1 cellular context compared by ENCODE assay signal in the genomic region with DNA sequence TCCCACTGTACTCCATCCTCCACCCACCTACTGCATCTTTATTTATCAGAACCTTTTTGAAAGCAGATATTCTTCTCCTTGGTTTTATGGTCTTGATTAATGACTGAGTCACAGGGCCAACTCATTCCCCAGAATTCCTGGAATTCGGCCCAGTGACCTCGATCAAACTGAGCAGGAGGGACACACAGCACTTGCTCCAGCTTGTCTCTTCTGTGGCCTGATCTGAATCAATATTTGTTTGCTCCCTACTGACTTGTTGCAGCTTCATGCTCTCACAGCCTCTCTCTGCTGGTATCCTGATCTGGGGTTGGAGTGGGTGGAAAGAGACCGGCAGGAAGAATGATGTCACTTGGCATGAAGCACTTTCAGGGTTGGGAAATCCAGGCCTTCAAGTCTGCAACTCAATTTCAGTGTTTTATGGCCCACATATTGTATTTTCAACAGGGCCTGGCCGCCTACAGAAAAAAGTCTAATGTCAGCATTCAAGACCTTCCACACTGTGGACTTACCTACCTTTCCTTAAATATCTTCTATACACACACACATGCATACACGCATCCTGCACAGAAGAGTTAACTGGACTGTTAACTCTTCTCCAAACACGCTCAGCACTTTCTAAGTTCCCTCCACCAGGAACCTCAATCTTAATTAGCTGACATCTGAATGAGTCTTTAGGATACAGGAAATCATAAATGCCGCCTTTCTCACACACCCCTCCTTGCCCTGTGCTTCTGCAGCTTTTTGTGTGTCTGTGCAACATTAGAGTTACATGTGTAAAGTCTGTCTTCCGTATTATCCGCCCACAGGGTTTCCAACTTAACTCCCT.
A peak's percentile ranks its signal among the peaks of the same experiment; 100 is the strongest.
TF ChIP-seq lines count a peak whose summit lies in the region.

No MANE protein-coding gene starts in this region.

TF ChIP-seq in HepG2, 621 proteins besides CTCF, POLR2A, EP300 and RAD21 (continued from another document and continues in another):
- TF ChIP-seq, protein P1, sequence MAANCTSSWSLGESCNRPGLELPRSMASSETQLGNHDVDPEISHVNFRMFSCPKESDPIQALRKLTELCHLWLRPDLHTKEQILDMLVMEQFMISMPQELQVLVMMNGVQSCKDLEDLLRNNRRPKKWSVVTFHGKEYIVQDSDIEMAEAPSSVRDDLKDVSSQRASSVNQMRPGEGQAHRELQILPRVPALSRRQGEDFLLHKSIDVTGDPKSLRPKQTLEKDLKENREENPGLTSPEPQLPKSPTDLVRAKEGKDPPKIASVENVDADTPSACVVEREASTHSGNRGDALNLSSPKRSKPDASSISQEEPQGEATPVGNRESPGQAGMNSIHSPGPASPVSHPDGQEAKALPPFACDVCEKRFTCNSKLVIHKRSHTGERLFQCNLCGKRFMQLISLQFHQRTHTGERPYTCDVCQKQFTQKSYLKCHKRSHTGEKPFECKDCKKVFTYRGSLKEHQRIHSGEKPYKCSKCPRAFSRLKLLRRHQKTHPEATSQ (CRISPR knock-in tag; IDR thresholded peaks at IDR 0.05; ENCODE audit: borderline replicate concordance) = no peak; the same call in 1 of the 2 replicates
- TF ChIP-seq, protein P2, sequence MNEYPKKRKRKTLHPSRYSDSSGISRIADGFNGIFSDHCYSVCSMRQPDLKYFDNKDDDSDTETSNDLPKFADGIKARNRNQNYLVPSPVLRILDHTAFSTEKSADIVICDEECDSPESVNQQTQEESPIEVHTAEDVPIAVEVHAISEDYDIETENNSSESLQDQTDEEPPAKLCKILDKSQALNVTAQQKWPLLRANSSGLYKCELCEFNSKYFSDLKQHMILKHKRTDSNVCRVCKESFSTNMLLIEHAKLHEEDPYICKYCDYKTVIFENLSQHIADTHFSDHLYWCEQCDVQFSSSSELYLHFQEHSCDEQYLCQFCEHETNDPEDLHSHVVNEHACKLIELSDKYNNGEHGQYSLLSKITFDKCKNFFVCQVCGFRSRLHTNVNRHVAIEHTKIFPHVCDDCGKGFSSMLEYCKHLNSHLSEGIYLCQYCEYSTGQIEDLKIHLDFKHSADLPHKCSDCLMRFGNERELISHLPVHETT (CRISPR knock-in tag; conservative IDR thresholded peaks at IDR 0.05) = peak; percentile 48; the same call in 1 of the 2 replicates
- TF ChIP-seq NRL (CRISPR knock-in tag; IDR thresholded peaks at IDR 0.05; ENCODE audit: borderline replicate concordance) (no peak), ADNP (CRISPR knock-in tag; IDR thresholded peaks at IDR 0.05) (no peak), EZH2 (conservative IDR thresholded peaks at IDR 0.05; ENCODE audit: low read depth, low read length) (no peak), ZNF678 (CRISPR knock-in tag; IDR thresholded peaks at IDR 0.05) (no peak), KAT2B (IDR thresholded peaks at IDR 0.05; ENCODE audit: borderline replicate concordance, low read depth, low read length) (no peak), TCF12 (IDR thresholded peaks at IDR 0.05) (no peak), TCF12 (CRISPR knock-in tag; IDR thresholded peaks at IDR 0.05) (no peak), RARG (CRISPR knock-in tag; IDR thresholded peaks at IDR 0.05; ENCODE audit: low read depth) (no peak), THYN1 (CRISPR knock-in tag; IDR thresholded peaks at IDR 0.05; ENCODE audit: borderline replicate concordance, low read depth) (no peak), ZSCAN31 (CRISPR knock-in tag; IDR thresholded peaks at IDR 0.05; ENCODE audit: low read depth) (0 out of 2 replicates have a peak, but pooled peaks have one; percentile 60), JDP2 (CRISPR knock-in tag; IDR thresholded peaks at IDR 0.05; ENCODE audit: borderline replicate concordance) (no peak; the same call in 1 of the 2 replicates), SIN3B (IDR thresholded peaks at IDR 0.05; ENCODE audit: low read length) (no peak), MED8 (CRISPR knock-in tag; IDR thresholded peaks at IDR 0.05; ENCODE audit: insufficient replicate concordance) (no peak), NKX3-1 (CRISPR knock-in tag; IDR thresholded peaks at IDR 0.05) (peak; percentile 42; the same call in 1 of the 2 replicates), ZNF180 (CRISPR knock-in tag; IDR thresholded peaks at IDR 0.05; ENCODE audit: borderline replicate concordance, low read depth) (no peak), ZNF501 (CRISPR knock-in tag; IDR thresholded peaks at IDR 0.05) (peak; percentile 72), ZNF382 (CRISPR knock-in tag; IDR thresholded peaks at IDR 0.05; ENCODE audit: borderline replicate concordance) (no peak), HES4 (CRISPR knock-in tag; IDR thresholded peaks at IDR 0.05; ENCODE audit: borderline replicate concordance) (no peak), SMC3 (IDR thresholded peaks at IDR 0.05; ENCODE audit: low read length) (peak; percentile 26; the same call in 1 of the 2 replicates), RAD51 (IDR thresholded peaks at IDR 0.05; ENCODE audit: borderline replicate concordance) (no peak), SNRNP70 (IDR thresholded peaks at IDR 0.05; ENCODE audit: low read depth, low read length) (no peak), NFIB (CRISPR knock-in tag; IDR thresholded peaks at IDR 0.05; ENCODE audit: borderline replicate concordance) (no peak), ZNF138 (CRISPR knock-in tag; IDR thresholded peaks at IDR 0.05; ENCODE audit: low read depth) (no peak), ZNF17 (CRISPR knock-in tag; IDR thresholded peaks at IDR 0.05) (no peak), ZNF629 (CRISPR knock-in tag; conservative IDR thresholded peaks at IDR 0.05) (0 out of 2 replicates have a peak, but pooled peaks have one; percentile 16), PHF5A (CRISPR knock-in tag; IDR thresholded peaks at IDR 0.05; ENCODE audit: low read depth, unreplicated experiment) (peak; percentile 90), PHF8 (CRISPR knock-in tag; IDR thresholded peaks at IDR 0.05) (peak; percentile 45; the same call in 1 of the 2 replicates), KLF12 (CRISPR knock-in tag; IDR thresholded peaks at IDR 0.05; ENCODE audit: borderline replicate concordance) (no peak), ZNF430 (CRISPR knock-in tag; IDR thresholded peaks at IDR 0.05) (no peak), RBM22 (optimal IDR thresholded peaks at IDR 0.05; ENCODE audit: low read length) (peak; percentile 39), PRMT3 (CRISPR knock-in tag; IDR thresholded peaks at IDR 0.05; ENCODE audit: borderline replicate concordance, low read depth) (no peak), SKI (IDR thresholded peaks at IDR 0.05; ENCODE audit: partially characterized antibody) (peak; percentile 77), MTF1 (CRISPR knock-in tag; IDR thresholded peaks at IDR 0.05) (no peak)
- TF ChIP-seq, protein P3, sequence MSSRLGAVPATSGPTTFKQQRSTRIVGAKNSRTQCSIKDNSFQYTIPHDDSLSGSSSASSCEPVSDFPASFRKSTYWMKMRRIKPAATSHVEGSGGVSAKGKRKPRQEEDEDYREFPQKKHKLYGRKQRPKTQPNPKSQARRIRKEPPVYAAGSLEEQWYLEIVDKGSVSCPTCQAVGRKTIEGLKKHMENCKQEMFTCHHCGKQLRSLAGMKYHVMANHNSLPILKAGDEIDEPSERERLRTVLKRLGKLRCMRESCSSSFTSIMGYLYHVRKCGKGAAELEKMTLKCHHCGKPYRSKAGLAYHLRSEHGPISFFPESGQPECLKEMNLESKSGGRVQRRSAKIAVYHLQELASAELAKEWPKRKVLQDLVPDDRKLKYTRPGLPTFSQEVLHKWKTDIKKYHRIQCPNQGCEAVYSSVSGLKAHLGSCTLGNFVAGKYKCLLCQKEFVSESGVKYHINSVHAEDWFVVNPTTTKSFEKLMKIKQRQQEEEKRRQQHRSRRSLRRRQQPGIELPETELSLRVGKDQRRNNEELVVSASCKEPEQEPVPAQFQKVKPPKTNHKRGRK (CRISPR knock-in tag; IDR thresholded peaks at IDR 0.05) = no peak
- TF ChIP-seq, protein P4, sequence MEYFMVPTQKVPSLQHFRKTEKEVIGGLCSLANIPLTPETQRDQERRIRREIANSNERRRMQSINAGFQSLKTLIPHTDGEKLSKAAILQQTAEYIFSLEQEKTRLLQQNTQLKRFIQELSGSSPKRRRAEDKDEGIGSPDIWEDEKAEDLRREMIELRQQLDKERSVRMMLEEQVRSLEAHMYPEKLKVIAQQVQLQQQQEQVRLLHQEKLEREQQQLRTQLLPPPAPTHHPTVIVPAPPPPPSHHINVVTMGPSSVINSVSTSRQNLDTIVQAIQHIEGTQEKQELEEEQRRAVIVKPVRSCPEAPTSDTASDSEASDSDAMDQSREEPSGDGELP (IDR thresholded peaks at IDR 0.05; ENCODE audit: borderline replicate concordance, low read depth) = peak; percentile 28; the same call in 1 of the 2 replicates
- TF ChIP-seq, protein P5, sequence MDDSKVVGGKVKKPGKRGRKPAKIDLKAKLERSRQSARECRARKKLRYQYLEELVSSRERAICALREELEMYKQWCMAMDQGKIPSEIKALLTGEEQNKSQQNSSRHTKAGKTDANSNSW (CRISPR knock-in tag; IDR thresholded peaks at IDR 0.05; ENCODE audit: borderline replicate concordance) = no peak
- TF ChIP-seq, protein P6, sequence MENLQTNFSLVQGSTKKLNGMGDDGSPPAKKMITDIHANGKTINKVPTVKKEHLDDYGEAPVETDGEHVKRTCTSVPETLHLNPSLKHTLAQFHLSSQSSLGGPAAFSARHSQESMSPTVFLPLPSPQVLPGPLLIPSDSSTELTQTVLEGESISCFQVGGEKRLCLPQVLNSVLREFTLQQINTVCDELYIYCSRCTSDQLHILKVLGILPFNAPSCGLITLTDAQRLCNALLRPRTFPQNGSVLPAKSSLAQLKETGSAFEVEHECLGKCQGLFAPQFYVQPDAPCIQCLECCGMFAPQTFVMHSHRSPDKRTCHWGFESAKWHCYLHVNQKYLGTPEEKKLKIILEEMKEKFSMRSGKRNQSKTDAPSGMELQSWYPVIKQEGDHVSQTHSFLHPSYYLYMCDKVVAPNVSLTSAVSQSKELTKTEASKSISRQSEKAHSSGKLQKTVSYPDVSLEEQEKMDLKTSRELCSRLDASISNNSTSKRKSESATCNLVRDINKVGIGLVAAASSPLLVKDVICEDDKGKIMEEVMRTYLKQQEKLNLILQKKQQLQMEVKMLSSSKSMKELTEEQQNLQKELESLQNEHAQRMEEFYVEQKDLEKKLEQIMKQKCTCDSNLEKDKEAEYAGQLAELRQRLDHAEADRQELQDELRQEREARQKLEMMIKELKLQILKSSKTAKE (CRISPR knock-in tag; IDR thresholded peaks at IDR 0.05; ENCODE audit: borderline replicate concordance) = peak; percentile 79; the same call in 1 of the 2 replicates
- TF ChIP-seq, protein P7, sequence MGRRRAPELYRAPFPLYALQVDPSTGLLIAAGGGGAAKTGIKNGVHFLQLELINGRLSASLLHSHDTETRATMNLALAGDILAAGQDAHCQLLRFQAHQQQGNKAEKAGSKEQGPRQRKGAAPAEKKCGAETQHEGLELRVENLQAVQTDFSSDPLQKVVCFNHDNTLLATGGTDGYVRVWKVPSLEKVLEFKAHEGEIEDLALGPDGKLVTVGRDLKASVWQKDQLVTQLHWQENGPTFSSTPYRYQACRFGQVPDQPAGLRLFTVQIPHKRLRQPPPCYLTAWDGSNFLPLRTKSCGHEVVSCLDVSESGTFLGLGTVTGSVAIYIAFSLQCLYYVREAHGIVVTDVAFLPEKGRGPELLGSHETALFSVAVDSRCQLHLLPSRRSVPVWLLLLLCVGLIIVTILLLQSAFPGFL (CRISPR knock-in tag; IDR thresholded peaks at IDR 0.05) = no peak
- TF ChIP-seq, protein P8, sequence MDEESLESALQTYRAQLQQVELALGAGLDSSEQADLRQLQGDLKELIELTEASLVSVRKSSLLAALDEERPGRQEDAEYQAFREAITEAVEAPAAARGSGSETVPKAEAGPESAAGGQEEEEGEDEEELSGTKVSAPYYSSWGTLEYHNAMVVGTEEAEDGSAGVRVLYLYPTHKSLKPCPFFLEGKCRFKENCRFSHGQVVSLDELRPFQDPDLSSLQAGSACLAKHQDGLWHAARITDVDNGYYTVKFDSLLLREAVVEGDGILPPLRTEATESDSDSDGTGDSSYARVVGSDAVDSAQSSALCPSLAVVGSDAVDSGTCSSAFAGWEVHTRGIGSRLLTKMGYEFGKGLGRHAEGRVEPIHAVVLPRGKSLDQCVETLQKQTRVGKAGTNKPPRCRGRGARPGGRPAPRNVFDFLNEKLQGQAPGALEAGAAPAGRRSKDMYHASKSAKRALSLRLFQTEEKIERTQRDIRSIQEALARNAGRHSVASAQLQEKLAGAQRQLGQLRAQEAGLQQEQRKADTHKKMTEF (CRISPR knock-in tag; IDR thresholded peaks at IDR 0.05) = peak; percentile 91
- TF ChIP-seq, protein P9, sequence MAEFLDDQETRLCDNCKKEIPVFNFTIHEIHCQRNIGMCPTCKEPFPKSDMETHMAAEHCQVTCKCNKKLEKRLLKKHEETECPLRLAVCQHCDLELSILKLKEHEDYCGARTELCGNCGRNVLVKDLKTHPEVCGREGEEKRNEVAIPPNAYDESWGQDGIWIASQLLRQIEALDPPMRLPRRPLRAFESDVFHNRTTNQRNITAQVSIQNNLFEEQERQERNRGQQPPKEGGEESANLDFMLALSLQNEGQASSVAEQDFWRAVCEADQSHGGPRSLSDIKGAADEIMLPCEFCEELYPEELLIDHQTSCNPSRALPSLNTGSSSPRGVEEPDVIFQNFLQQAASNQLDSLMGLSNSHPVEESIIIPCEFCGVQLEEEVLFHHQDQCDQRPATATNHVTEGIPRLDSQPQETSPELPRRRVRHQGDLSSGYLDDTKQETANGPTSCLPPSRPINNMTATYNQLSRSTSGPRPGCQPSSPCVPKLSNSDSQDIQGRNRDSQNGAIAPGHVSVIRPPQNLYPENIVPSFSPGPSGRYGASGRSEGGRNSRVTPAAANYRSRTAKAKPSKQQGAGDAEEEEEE (CRISPR knock-in tag; IDR thresholded peaks at IDR 0.05; ENCODE audit: borderline replicate concordance) = no peak
- TF ChIP-seq, protein P10, sequence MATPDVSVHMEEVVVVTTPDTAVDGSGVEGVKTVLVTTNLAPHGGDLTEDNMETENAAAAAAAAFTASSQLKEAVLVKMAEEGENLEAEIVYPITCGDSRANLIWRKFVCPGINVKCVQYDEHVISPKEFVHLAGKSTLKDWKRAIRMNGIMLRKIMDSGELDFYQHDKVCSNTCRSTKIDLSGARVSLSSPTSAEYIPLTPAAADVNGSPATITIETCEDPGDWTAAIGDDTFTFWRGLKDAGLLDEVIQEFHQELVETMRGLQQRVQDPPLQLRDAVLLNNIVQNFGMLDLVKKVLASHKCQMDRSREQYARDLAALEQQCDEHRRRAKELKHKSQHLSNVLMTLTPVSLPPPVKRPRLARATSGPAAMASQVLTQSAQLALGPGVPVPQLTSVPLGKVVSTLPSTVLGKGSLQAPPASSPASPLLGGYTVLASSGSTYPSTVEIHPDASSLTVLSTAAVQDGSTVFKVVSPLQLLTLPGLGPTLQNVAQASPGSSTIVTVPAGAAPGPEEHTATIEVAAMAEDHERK (CRISPR knock-in tag; IDR thresholded peaks at IDR 0.05; ENCODE audit: low read depth) = no peak
- TF ChIP-seq, protein P11, sequence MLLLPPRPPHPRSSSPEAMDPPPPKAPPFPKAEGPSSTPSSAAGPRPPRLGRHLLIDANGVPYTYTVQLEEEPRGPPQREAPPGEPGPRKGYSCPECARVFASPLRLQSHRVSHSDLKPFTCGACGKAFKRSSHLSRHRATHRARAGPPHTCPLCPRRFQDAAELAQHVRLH (CRISPR knock-in tag; IDR thresholded peaks at IDR 0.05; ENCODE audit: borderline replicate concordance, low read depth) = peak; percentile 73; the same call in 1 of the 2 replicates
